In the genomic region with DNA sequence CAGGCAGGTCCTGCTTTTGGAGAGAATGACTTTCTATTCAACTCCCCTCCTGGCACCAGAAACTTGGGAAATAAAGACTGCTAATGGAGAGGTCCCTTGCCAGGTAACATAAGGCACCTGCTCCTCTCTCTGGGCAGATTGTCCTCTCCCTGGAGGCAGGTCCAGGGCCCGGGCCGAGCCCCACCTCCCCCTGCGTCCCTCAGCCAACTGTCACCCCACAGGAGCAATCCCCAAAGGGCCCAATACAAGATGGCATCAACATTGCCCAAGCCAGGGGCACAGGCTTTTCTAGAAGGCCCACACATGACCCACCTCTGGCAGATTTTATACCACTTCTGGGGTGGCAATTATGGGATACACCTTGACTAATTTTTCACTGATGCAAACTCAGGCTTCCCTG, we compare ENCODE assay signal across 27 cellular contexts.
"Had no signal": no experiment of that assay in that cellular context is flagged by ENCODE, and none has a peak within 500 bp of the region (broad histone marks: within the 10 kb centered on the region; RNA-seq: fewer than 3 reads in every experiment).

No MANE protein-coding gene starts in this region.

- H3K36me3 ChIP-seq: neural progenitor cell, pancreas, prostate gland, right lobe of liver, sigmoid colon, suprapubic skin, tibial artery, transverse colon, upper lobe of left lung had no signal

- ATAC-seq: naive thymus-derived CD4-positive, alpha-beta T cell; natural killer cell; pancreas; right cardiac atrium; right lobe of liver; stimulated activated memory B cell treated with anti-CD40 and anti-IgM and Interleukin-4, amounts not matched to agents 10 μg/mL and 1 μg/mL and 100 μg/mL, for 72 hours; stimulated activated naive CD8-positive, alpha-beta T cell treated with anti-CD3 and anti-CD28 coated beads, Interleukin-15, amount 100 ng/mL, for 72 hours; stimulated activated naive CD8-positive, alpha-beta T cell treated with anti-CD3 and anti-CD28 coated beads, Interleukin-15, Interleukin-2, amounts not matched to agents 100 U/mL and 50 U/mL, for 24 hours had no signal

- H3K27ac Mint-ChIP-seq: naive thymus-derived CD4-positive, alpha-beta T cell; natural killer cell; nephron; neural progenitor cell; stimulated activated memory B cell treated with anti-CD40 and anti-IgM and Interleukin-4, amounts not matched to agents 10 μg/mL and 1 μg/mL and 100 μg/mL, for 72 hours; stimulated activated naive CD8-positive, alpha-beta T cell treated with anti-CD3 and anti-CD28 coated beads, Interleukin-15, amount 100 ng/mL, for 72 hours had no signal

- H3K9me3 Mint-ChIP-seq: naive thymus-derived CD4-positive, alpha-beta T cell; natural killer cell; nephron; neural progenitor cell; stimulated activated memory B cell treated with anti-CD40 and anti-IgM and Interleukin-4, amounts not matched to agents 10 μg/mL and 1 μg/mL and 100 μg/mL, for 72 hours; stimulated activated naive CD8-positive, alpha-beta T cell treated with anti-CD3 and anti-CD28 coated beads, Interleukin-15, amount 100 ng/mL, for 72 hours had no signal

- H3K4me1 Mint-ChIP-seq: nephron; stimulated activated memory B cell treated with anti-CD40 and anti-IgM and Interleukin-4, amounts not matched to agents 10 μg/mL and 1 μg/mL and 100 μg/mL, for 72 hours; stimulated activated naive CD8-positive, alpha-beta T cell treated with anti-CD3 and anti-CD28 coated beads, Interleukin-15, amount 100 ng/mL, for 72 hours had no signal

- H3K27ac ChIP-seq: neural progenitor cell, pancreas, prostate gland, right lobe of liver, sigmoid colon, suprapubic skin, testis, tibial artery, transverse colon, upper lobe of left lung had no signal

- H3K9ac ChIP-seq: neural progenitor cell had no signal

- H3K4me3 ChIP-seq: neural progenitor cell, pancreas, prostate gland, right lobe of liver, sigmoid colon, suprapubic skin, testis, tibial artery, transverse colon, upper lobe of left lung had no signal

- H3K4me1 ChIP-seq: neural progenitor cell, pancreas, prostate gland, suprapubic skin, testis, tibial artery had no signal

- H3K9me3 ChIP-seq: pancreas, prostate gland, right lobe of liver, sigmoid colon, suprapubic skin, testis, tibial artery, transverse colon, upper lobe of left lung had no signal

- H3K27me3 ChIP-seq: neural progenitor cell, pancreas, right lobe of liver, sigmoid colon, testis, transverse colon, upper lobe of left lung had no signal

- H3K4me3 Mint-ChIP-seq: naive thymus-derived CD4-positive, alpha-beta T cell; natural killer cell; nephron; neural progenitor cell; stimulated activated memory B cell treated with anti-CD40 and anti-IgM and Interleukin-4, amounts not matched to agents 10 μg/mL and 1 μg/mL and 100 μg/mL, for 72 hours; stimulated activated naive CD8-positive, alpha-beta T cell treated with anti-CD3 and anti-CD28 coated beads, Interleukin-15, amount 100 ng/mL, for 72 hours had no signal

- DNase-seq: naive thymus-derived CD4-positive, alpha-beta T cell; natural killer cell; occipital lobe; pancreas; retina; right cardiac atrium; right lobe of liver; sigmoid colon; small intestine; stimulated activated CD4-positive, alpha-beta T cell treated with anti-CD3 and anti-CD28 coated beads, Interleukin-12 subunit alpha, Interleukin-12 subunit beta, amount 100 ng/mL, for 4 hours; stimulated activated CD4-positive, alpha-beta T cell treated with anti-CD3 and anti-CD28 coated beads, Interleukin-1b, Interleukin-23, amount 100 ng/mL, for 48 hours; stimulated activated CD4-positive, alpha-beta T cell treated with anti-CD3 and anti-CD28 coated beads, Interleukin-4, amount 100 ng/mL, for 1 hour; stimulated activated CD4-positive, alpha-beta T cell treated with anti-CD3 and anti-CD28 coated beads, Interleukin-4, amount 100 ng/mL, for 4 hours; stimulated activated CD8-positive, alpha-beta memory T cell treated with anti-CD3 and anti-CD28 coated beads, Interleukin-4, amount 100 ng/mL, for 48 hours; stimulated activated naive CD4-positive, alpha-beta T cell; stimulated activated naive CD8-positive, alpha-beta T cell treated with anti-CD3 and anti-CD28 coated beads, Interleukin-15, amount 100 ng/mL, for 72 hours; stimulated activated naive CD8-positive, alpha-beta T cell treated with anti-CD3 and anti-CD28 coated beads, Interleukin-15, Interleukin-2, amounts not matched to agents 100 U/mL and 50 U/mL, for 24 hours; substantia nigra; testis; tibial artery; transverse colon had no signal

- H3K36me3 Mint-ChIP-seq: naive thymus-derived CD4-positive, alpha-beta T cell; natural killer cell; neural progenitor cell; stimulated activated memory B cell treated with anti-CD40 and anti-IgM and Interleukin-4, amounts not matched to agents 10 μg/mL and 1 μg/mL and 100 μg/mL, for 72 hours had no signal
